13 cellular contexts compared by ENCODE assay signal in genomic region chr17:82914375-82914774, GRCh38.
DNase-seq lines count a peak whose midpoint lies in the region; ATAC-seq, FAIRE-seq and TF ChIP-seq lines count a peak whose summit lies in the region.
"Had no signal": no experiment of that assay in that cellular context is flagged by ENCODE, and none has a peak within 500 bp of the region (broad histone marks: within the 10 kb centered on the region; RNA-seq: fewer than 3 reads in every experiment).

No MANE protein-coding gene starts in this region.

- in situ Hi-C loops in GM13977 (cut with MboI; ENCODE audit: low pct_unique_long_range_greater_than_20kb, low sequenced_read_pairs, unreplicated experiment): no loop called here

- H3K4me3 Mint-ChIP-seq in activated CD8-positive, alpha-beta T cell treated with anti-CD3 and anti-CD28 coated beads for 36 hours: no peak overlapping the region
- H3K4me3 Mint-ChIP-seq: CD4-positive, alpha-beta memory T cell; stimulated activated naive CD8-positive, alpha-beta T cell treated with anti-CD3 and anti-CD28 coated beads, Interleukin-15, Interleukin-2, amounts not matched to agents 100 ng/mL and 50 ng/mL, for 24 hours had no signal

- H3K9me3 ChIP-seq in lower lobe of right lung: no peaks in the 10 kb centered on the region
- H3K9me3 ChIP-seq: adrenal gland had no signal

- TF ChIP-seq CTCF in AG04449 (IDR thresholded peaks at IDR 0.05; ENCODE audit: insufficient read depth, low read length, missing control alignments) (peak; percentile 80), GM13977 (IDR thresholded peaks at IDR 0.05; ENCODE audit: extremely low read depth, insufficient read depth, missing control alignments) (peak; percentile 32), bronchial epithelial cell (IDR thresholded peaks at IDR 0.05; ENCODE audit: insufficient read depth, low read length, severe bottlenecking) (peak; percentile 87), lower lobe of right lung (IDR thresholded peaks at IDR 0.05) (peak; percentile 42)
- no peak for TF ChIP-seq CTCF in activated CD8-positive, alpha-beta T cell treated with anti-CD3 and anti-CD28 coated beads for 36 hours (IDR thresholded peaks at IDR 0.05)

- H3K27ac ChIP-seq in lower lobe of right lung: no peak overlapping the region
- H3K27ac ChIP-seq: adrenal gland had no signal

- H3K27me3 ChIP-seq in bronchial epithelial cell (ENCODE audit: control insufficient read depth, insufficient read depth, low read length) (no peaks in the 10 kb centered on the region), lower lobe of right lung (ENCODE audit: low read depth) (no peaks in the 10 kb centered on the region)
- H3K27me3 ChIP-seq: adrenal gland had no signal

- H3K4me3 ChIP-seq in AG04449 (ENCODE audit: low read depth, low read length) (no peak overlapping the region), bronchial epithelial cell (ENCODE audit: low read depth, low read length) (no peak overlapping the region), lower lobe of right lung (no peak overlapping the region)
- H3K4me3 ChIP-seq: adrenal gland had no signal

- H3K27me3 Mint-ChIP-seq in activated CD8-positive, alpha-beta T cell treated with anti-CD3 and anti-CD28 coated beads for 36 hours: no peaks in the 10 kb centered on the region
- H3K27me3 Mint-ChIP-seq: CD4-positive, alpha-beta memory T cell; stimulated activated naive CD8-positive, alpha-beta T cell treated with anti-CD3 and anti-CD28 coated beads, Interleukin-15, Interleukin-2, amounts not matched to agents 100 ng/mL and 50 ng/mL, for 24 hours had no signal

- intact Hi-C loops in lower lobe of right lung (cut with DNase I): loop anchor here (10.0 kb wide), 1 partner anchor 130 kb away; no protein-coding TSS in a partner anchor
- intact Hi-C loops in activated CD8-positive, alpha-beta T cell treated with anti-CD3 and anti-CD28 coated beads for 36 hours (cut with micrococcal nuclease): loop anchor here (10.0 kb wide), 1 partner anchor 130 kb away; no protein-coding TSS in a partner anchor

- CTCF ChIA-PET in AG04449 (lab: Yijun Ruan, JAX): interaction anchor here (1.0 to 2.6 kb wide), 25 partner anchors 10 to 288 kb away, joined by 3 to 52 read pairs (median 4); no protein-coding TSS in a partner anchor
- CTCF ChIA-PET in activated CD8-positive, alpha-beta T cell treated with anti-CD3 and anti-CD28 coated beads for 36 hours (lab: Charles Lee): interaction anchor here (0.9 to 1.2 kb wide), 3 partner anchors 29 to 66 kb away, joined by 3 to 4 read pairs (median 3); no protein-coding TSS in a partner anchor

- no peaks in the 10 kb centered on the region for H3K9me3 Mint-ChIP-seq in activated CD8-positive, alpha-beta T cell treated with anti-CD3 and anti-CD28 coated beads for 36 hours
- H3K9me3 Mint-ChIP-seq: CD4-positive, alpha-beta memory T cell; stimulated activated naive CD8-positive, alpha-beta T cell treated with anti-CD3 and anti-CD28 coated beads, Interleukin-15, Interleukin-2, amounts not matched to agents 100 ng/mL and 50 ng/mL, for 24 hours had no signal

- peaks cover 17% of the 10 kb centered on the region for H3K4me1 Mint-ChIP-seq in activated CD8-positive, alpha-beta T cell treated with anti-CD3 and anti-CD28 coated beads for 36 hours (ENCODE audit: low read depth)

- POLR2A ChIA-PET in AG04449 (lab: Yijun Ruan, JAX): interaction anchor here (0.7 kb wide), 1 partner anchor 165 kb away, joined by 4 read pairs; the partner anchor contains the start of gene METRNL
- POLR2A ChIA-PET in activated CD8-positive, alpha-beta T cell treated with anti-CD3 and anti-CD28 coated beads for 36 hours (lab: Charles Lee): no interaction called here

- peaks cover 6% of the 10 kb centered on the region for H3K4me1 ChIP-seq in lower lobe of right lung
- H3K4me1 ChIP-seq: adrenal gland had no signal

- DNase-seq in AG04449 (ENCODE audit: low read depth, low spot score) (no peak), GM13977 (ENCODE audit: low spot score) (no peak), bronchial epithelial cell (ENCODE audit: low read depth) (peak; percentile 7), lower lobe of right lung (peak; percentile 64), D341Med (ENCODE audit: low spot score) (no peak)
- DNase-seq in activated effector memory CD4-positive, alpha-beta T cell treated with anti-CD3 and anti-CD28 coated beads, Interleukin-2, amount 50 U/mL, for 16 hours: no peak
- no peak for DNase-seq in activated CD8-positive, alpha-beta T cell treated with anti-CD3 and anti-CD28 coated beads for 36 hours
- DNase-seq: activated CD4-positive, alpha-beta T cell treated with anti-CD3 and anti-CD28 coated beads, Interleukin-2, amount 50 U/mL, for 48 hours; CD4-positive, alpha-beta memory T cell; NCI-H2029 had no signal

- H3K36me3 ChIP-seq in bronchial epithelial cell (ENCODE audit: control insufficient read depth, insufficient read depth, low read length): peaks cover 1% of the 10 kb centered on the region
- H3K36me3 ChIP-seq in lower lobe of right lung: peaks cover 44% of the 10 kb centered on the region

- no peak overlapping the region for H3K27ac Mint-ChIP-seq in activated CD8-positive, alpha-beta T cell treated with anti-CD3 and anti-CD28 coated beads for 36 hours
- H3K27ac Mint-ChIP-seq: stimulated activated naive CD8-positive, alpha-beta T cell treated with anti-CD3 and anti-CD28 coated beads, Interleukin-15, Interleukin-2, amounts not matched to agents 100 ng/mL and 50 ng/mL, for 24 hours had no signal

- FAIRE-seq in bronchial epithelial cell (lab: Jason Lieb, UNC): no peak

- ATAC-seq in lower lobe of right lung: peak; percentile 86
- ATAC-seq in activated CD8-positive, alpha-beta T cell treated with anti-CD3 and anti-CD28 coated beads for 36 hours: no peak
- no peak for ATAC-seq in HG02678 (IDR thresholded peaks at IDR 0.05; ENCODE audit: unreplicated experiment)

- peaks cover 13% of the 10 kb centered on the region for H3K36me3 Mint-ChIP-seq in activated CD8-positive, alpha-beta T cell treated with anti-CD3 and anti-CD28 coated beads for 36 hours (ENCODE audit: low read depth)

Comparison
In these comparisons a context has a peak if more than half of its experiments do, and no peak if none do; other contexts are left out.
1. DNase-seq: peak in bronchial epithelial cell (single experiment) and lower lobe of right lung (single experiment); none in AG04449 (single experiment), GM13977 (single experiment), activated effector memory CD4-positive, alpha-beta T cell treated with anti-CD3 and anti-CD28 coated beads, Interleukin-2, amount 50 U/mL, for 16 hours (single experiment), D341Med (single experiment) and activated CD8-positive, alpha-beta T cell treated with anti-CD3 and anti-CD28 coated beads for 36 hours (single experiment).
2. ATAC-seq: peak in lower lobe of right lung (2 of 2); none in activated CD8-positive, alpha-beta T cell treated with anti-CD3 and anti-CD28 coated beads for 36 hours (single experiment) and HG02678 (single experiment).